23 cellular contexts compared by ENCODE assay signal in the genomic region with DNA sequence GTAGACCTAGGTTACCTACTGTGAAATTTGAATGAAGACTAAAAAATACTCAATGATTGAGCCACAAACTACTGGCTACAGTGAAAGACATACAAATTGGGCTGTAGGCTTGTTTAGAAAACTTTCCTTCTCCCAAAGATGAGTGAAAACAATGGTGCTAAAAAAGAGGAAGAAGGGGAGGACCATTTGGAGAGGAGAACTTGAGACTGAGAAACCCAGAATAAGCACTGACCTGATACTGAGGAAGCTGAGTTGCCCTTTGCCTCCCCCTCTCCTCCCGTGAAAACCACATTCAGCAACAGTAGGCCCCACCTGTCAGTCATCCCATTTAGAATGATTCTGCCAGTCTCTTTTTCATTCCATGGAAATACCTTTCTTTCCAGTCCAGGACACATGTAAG.
"Had no signal": no experiment of that assay in that cellular context is flagged by ENCODE, and none has a peak within 500 bp of the region (broad histone marks: within the 10 kb centered on the region; RNA-seq: fewer than 3 reads in every experiment).

No MANE protein-coding gene starts in this region.

- H3K27me3 ChIP-seq: SJSA1 had no signal

- H3K9me3 ChIP-seq: SJSA1 had no signal

- ATAC-seq: activated CD4-positive, CD25-positive, alpha-beta regulatory T cell treated with anti-CD3 and anti-CD28 coated beads, Interleukin-2, amount 50 U/mL, for 24 hours; activated CD8-positive, alpha-beta T cell treated with anti-CD3 and anti-CD28 coated beads for 36 hours; activated T-cell treated with anti-CD3 and anti-CD28 coated beads, Interleukin-2, amount 50 U/mL, for 72 hours; K562; SK-N-SH treated with all-trans-retinoic acid at 6 μM for 48 hours; T-cell had no signal

- H3K4me1 ChIP-seq: SJSA1 had no signal

- H3K4me3 ChIP-seq: K562, SJSA1 had no signal

- H3K27ac ChIP-seq: SJSA1 had no signal

- DNase-seq: activated CD4-positive, alpha-beta T cell treated with anti-CD3 and anti-CD28 coated beads for 4 hours; activated CD8-positive, alpha-beta memory T cell treated with anti-CD3 and anti-CD28 coated beads, Interleukin-2, amount 50 U/mL, for 4 hours; activated CD8-positive, alpha-beta T cell treated with anti-CD3 and anti-CD28 coated beads for 36 hours; activated gamma-delta T cell treated with Interleukin-2 at 50 U/mL for 16 hours; activated naive CD4-positive, alpha-beta T cell treated with anti-CD3 and anti-CD28 coated beads, Interleukin-2, amount 10 ng/mL, durations not matched to agents 7 days and 5 days; activated naive CD8-positive, alpha-beta T cell treated with anti-CD3 and anti-CD28 coated beads for 36 hours; activated T-cell treated with anti-CD3 and anti-CD28 coated beads, Interleukin-2, amount 50 U/mL, for 72 hours; cerebellar nuclear complex; NCI-H1048; NCI-H2029; NCI-H2107; NCI-H2171 treated with DMSO at 0.1 percent for 48 hours; NCI-H226; NCI-H510A; NCI-H526 treated with DMSO at 0.1 percent for 48 hours; NCI-H82; T-cell; T-helper 2 cell; T1000 had no signal

- H3K36me3 ChIP-seq: SJSA1 had no signal
